ENCODE assay signal across 8 cellular contexts in genomic region chr19:3987619-3988371, GRCh38. TPM values are rescaled to one million over a fixed set of nuclear protein-coding genes. Genes with fewer than 3 reads are reported as not detected.
DNase-seq lines count a peak whose midpoint lies in the region; FAIRE-seq and TF ChIP-seq lines count a peak whose summit lies in the region.

No MANE protein-coding gene starts in this region.

- no peak for TF ChIP-seq EP300 in Ishikawa (IDR thresholded peaks at IDR 0.05; ENCODE audit: borderline replicate concordance)

- no peaks in the 10 kb centered on the region for H3K9me2 ChIP-seq in OCI-LY1 (ENCODE audit: low read depth, low read length)

- peaks cover 22% of the 10 kb centered on the region for H3K36me3 ChIP-seq in OCI-LY1 (ENCODE audit: insufficient read depth, low read length)

- H3K4me3 ChIP-seq in OCI-LY1 (ENCODE audit: low read depth, low read length, poor library complexity, severe bottlenecking) (peak overlapping the region; percentile 99), mononuclear cell (ENCODE audit: low read length) (peak overlapping the region; percentile 34)

- H2AFZ ChIP-seq in OCI-LY1 (ENCODE audit: low read length) = no peak overlapping the region

- TF ChIP-seq CTCF in GM10266 (IDR thresholded peaks at IDR 0.05; ENCODE audit: control insufficient read depth, insufficient read depth, low read depth, missing control alignments) = peak; percentile 80
- TF ChIP-seq CTCF in OCI-LY1 (IDR thresholded peaks at IDR 0.05; ENCODE audit: low read length) = peak; percentile 63

- H3F3A ChIP-seq in OCI-LY1 (ENCODE audit: insufficient read depth, low read length) = peaks cover 12% of the 10 kb centered on the region; the same call in 1 of the 2 replicates

- peak overlapping the region; percentile 93 for H3K4me2 ChIP-seq in OCI-LY1 (ENCODE audit: low read length)

- no peaks in the 10 kb centered on the region for H4K20me1 ChIP-seq in OCI-LY1 (ENCODE audit: insufficient read depth, low read length)

- peak overlapping the region; percentile 88 for H3K27ac ChIP-seq in OCI-LY1 (ENCODE audit: low read depth, low read length, poor library complexity, severe bottlenecking)

- H3K27me3 ChIP-seq in OCI-LY1 (ENCODE audit: insufficient read depth, low read length) (no peaks in the 10 kb centered on the region), mononuclear cell (ENCODE audit: insufficient read depth, low read length) (no peaks in the 10 kb centered on the region)

- peaks cover 24% of the 10 kb centered on the region for H3K79me2 ChIP-seq in OCI-LY1 (ENCODE audit: insufficient read depth, low read length)

- peak; percentile 46; the same call in 1 of the 2 replicates for TF ChIP-seq RAD21 in Ishikawa (IDR thresholded peaks at IDR 0.05; ENCODE audit: low read depth)

- DNase-seq in GM10266 (ENCODE audit: extremely low spot score) (peak; percentile 87), epidermal melanocyte (ENCODE audit: insufficient read length, low spot score) (peak; percentile 49), GM19239 (ENCODE audit: insufficient read length, low spot score) (no peak)
- DNase-seq in activated CD8-positive, alpha-beta memory T cell treated with anti-CD3 and anti-CD28 coated beads, Interleukin-2, amount 50 U/mL, for 48 hours = peak; percentile 93
- DNase-seq in stimulated activated CD8-positive, alpha-beta memory T cell treated with anti-CD3 and anti-CD28 coated beads, Interleukin-2, amount 100 ng/mL, for 48 hours (ENCODE audit: low read depth in 2 of 2) = peak; percentile 84

- peak overlapping the region; percentile 60 for H3K9ac ChIP-seq in OCI-LY1 (ENCODE audit: low read length)

- H3K4me1 ChIP-seq in OCI-LY1 (ENCODE audit: insufficient read depth, low read length, severe bottlenecking) (peaks cover 47% of the 10 kb centered on the region), mononuclear cell (ENCODE audit: insufficient read depth, low read length) (peaks cover 57% of the 10 kb centered on the region)

- H3K9me3 ChIP-seq in OCI-LY1 (ENCODE audit: low read length) = no peaks in the 10 kb centered on the region
- H3K9me3 ChIP-seq in mononuclear cell (ENCODE audit: low read depth, low read length) = no peaks in the 10 kb centered on the region

- no peak for FAIRE-seq in GM19239 (lab: Jason Lieb, UNC)

TF ChIP-seq in Ishikawa, 13 proteins besides CTCF, POLR2A, EP300 and RAD21:
- TF ChIP-seq FOXM1 (IDR thresholded peaks at IDR 0.05; ENCODE audit: borderline replicate concordance, low read depth) (no peak), EGR1 (IDR thresholded peaks at IDR 0.05) (no peak), USF1 (IDR thresholded peaks at IDR 0.05) (no peak)

RNA-seq across cellular contexts. Expression of gene EEF2, which starts 2.5 kb away (rescaled TPM):
- total RNA-seq in mononuclear cell = 1,886 TPM

RNA-seq across cellular contexts. Expression of gene DAPK3, which starts 16.9 kb away (rescaled TPM):
- total RNA-seq in mononuclear cell = 17.8 TPM

RNA-seq across cellular contexts. Expression of gene PIAS4, which starts 19.7 kb away (rescaled TPM):
- total RNA-seq in mononuclear cell = 12.0 TPM

RNA-seq across cellular contexts. Expression of gene NMRK2, which starts 54.9 kb away (rescaled TPM):
- not detected for total RNA-seq in mononuclear cell
